In genomic region chr19:30144794-30145193, GRCh38 we compare ENCODE assay signal across 18 cellular contexts.
DNase-seq lines count a peak whose midpoint lies in the region; ATAC-seq and TF ChIP-seq lines count a peak whose summit lies in the region.
"Had no signal": no experiment of that assay in that cellular context is flagged by ENCODE, and none has a peak within 500 bp of the region (broad histone marks: within the 10 kb centered on the region; RNA-seq: fewer than 3 reads in every experiment).

No MANE protein-coding gene starts in this region.

- ATAC-seq in IMR-90 (ENCODE audit: low read depth) (no peak), GM18517 (IDR thresholded peaks at IDR 0.05; ENCODE audit: unreplicated experiment) (no peak), esophagus mucosa (no peak)
- ATAC-seq: GM23338, HepG2 had no signal

- H3K23ac ChIP-seq in IMR-90 (ENCODE audit: low read depth, low read length) (no peak overlapping the region), neuronal stem cell (ENCODE audit: low read depth, low read length, poor library complexity) (no peak overlapping the region)

- H2BK15ac ChIP-seq in IMR-90 (ENCODE audit: low read depth, low read length) (no peak overlapping the region), neuronal stem cell (ENCODE audit: low read length) (no peak overlapping the region)

- H3K9me1 ChIP-seq in IMR-90 (ENCODE audit: insufficient read depth, low read length): no peaks in the 10 kb centered on the region

- in situ Hi-C loops in IMR-90 (cut with MboI; ENCODE audit: low sequenced_read_pairs): no loop called here

- H3K9ac ChIP-seq in IMR-90 (ENCODE audit: low read depth, low read length) (no peak overlapping the region), colonic mucosa (ENCODE audit: low read depth in 2 of 2, low read length in 2 of 2) (peak overlapping the region in 1 of 2 donors; percentile 12), neuronal stem cell (ENCODE audit: low read depth, low read length, poor library complexity) (no peak overlapping the region)
- H3K9ac ChIP-seq: BLaER1 had no signal

- TF ChIP-seq CTCF in IMR-90 (conservative IDR thresholded peaks at IDR 0.05; ENCODE audit: low read depth, low read length) (no peak), colonic mucosa (IDR thresholded peaks at IDR 0.05) (no peak)

- no peak overlapping the region for H3K14ac ChIP-seq in IMR-90 (replicated peaks; ENCODE audit: low read depth, low read length)
- H3K14ac ChIP-seq in neuronal stem cell (ENCODE audit: low read length): no peak overlapping the region

- no peak overlapping the region for H3K4me2 ChIP-seq in IMR-90 (ENCODE audit: low read depth, low read length)
- no peak overlapping the region for H3K4me2 ChIP-seq in neuronal stem cell (ENCODE audit: insufficient read depth, low read length, poor library complexity, severe bottlenecking)
- H3K4me2 ChIP-seq: BLaER1, GM23338 had no signal

- no peaks in the 10 kb centered on the region for H3K27me3 ChIP-seq in IMR-90 (ENCODE audit: control insufficient read depth, insufficient read depth, low read length)
- no peaks in the 10 kb centered on the region for H3K27me3 ChIP-seq in colonic mucosa
- H3K27me3 ChIP-seq in neuronal stem cell (ENCODE audit: control insufficient read depth in 3 of 3, insufficient read depth in 3 of 3, low read depth in 1 of 3, low read length in 3 of 3): no peaks in the 10 kb centered on the region
- H3K27me3 ChIP-seq: BLaER1 had no signal

- H3K4me3 ChIP-seq in IMR-90 (ENCODE audit: insufficient read depth, low read depth, low read length): no peak overlapping the region
- H3K4me3 ChIP-seq in colonic mucosa: no peak overlapping the region
- H3K4me3 ChIP-seq in neuronal stem cell (ENCODE audit: low read length in 2 of 2): no peak overlapping the region
- H3K4me3 ChIP-seq: BLaER1, GM23338 had no signal

- H3K56ac ChIP-seq in IMR-90 (ENCODE audit: extremely low read depth, insufficient read depth, low read length): no peak overlapping the region

- no peaks in the 10 kb centered on the region for H3K36me3 ChIP-seq in IMR-90 (ENCODE audit: control insufficient read depth, insufficient read depth, low read length)
- H3K36me3 ChIP-seq in colonic mucosa: no peaks in the 10 kb centered on the region
- no peaks in the 10 kb centered on the region for H3K36me3 ChIP-seq in neuronal stem cell (replicated peaks in 1 of 2; ENCODE audit: control insufficient read depth in 2 of 2, insufficient read depth in 2 of 2, low read length in 2 of 2)
- H3K36me3 ChIP-seq: BLaER1 had no signal

- intact Hi-C loops in IMR-90 (cut with micrococcal nuclease): no loop called here
- intact Hi-C loops in colonic mucosa (cut with DNase I): no loop called here

- H2BK120ac ChIP-seq in IMR-90 (ENCODE audit: low read depth, low read length): no peak overlapping the region
- H2BK120ac ChIP-seq in neuronal stem cell (ENCODE audit: low read depth, low read length): no peak overlapping the region

- POLR2A ChIA-PET in IMR-90 (lab: Charles Lee; ENCODE audit: unreplicated experiment): no interaction called here

- WGBS in IMR-90 (ENCODE audit: extremely low coverage in 2 of 2, insufficient read length in 1 of 2), 2 experiments: 50% methylated on average over 4 of the region's 19 CpGs; no CpG with 5 or more reads in 1 of the 2 experiments
- WGBS in neuronal stem cell (ENCODE audit: extremely low coverage in 2 of 2, insufficient read length in 2 of 2, insufficient replicate concordance in 1 of 2), 2 donors: no CpG with 5 or more reads among the region's 19 CpGs

- BruUV-seq in IMR-90 (replicated peaks; lab: Mats Ljungman, UMichigan): no TSS peak

- H2BK5ac ChIP-seq in IMR-90 (ENCODE audit: low read depth, low read length, poor library complexity, severe bottlenecking): no peak overlapping the region
- peak overlapping the region; percentile 43 for H2BK5ac ChIP-seq in neuronal stem cell (ENCODE audit: low read length)

- H2AK5ac ChIP-seq in IMR-90 (ENCODE audit: low read depth, low read length) (no peak overlapping the region), neuronal stem cell (ENCODE audit: low read depth, low read length) (peak overlapping the region; percentile 3)

- peak overlapping the region; percentile 63 for H2AK9ac ChIP-seq in IMR-90 (replicated peaks; ENCODE audit: low read depth, low read length, poor library complexity)

- H2BK20ac ChIP-seq in IMR-90 (ENCODE audit: low read depth, low read length): no peak overlapping the region

- H4K5ac ChIP-seq in IMR-90 (ENCODE audit: low read depth, low read length): no peak overlapping the region

- CTCF ChIA-PET in IMR-90 (lab: Yijun Ruan, JAX): no interaction called here

- no peaks in the 10 kb centered on the region for H3K79me1 ChIP-seq in IMR-90 (ENCODE audit: low read depth in 1 of 2, low read length in 2 of 2)
- no peaks in the 10 kb centered on the region for H3K79me1 ChIP-seq in neuronal stem cell (ENCODE audit: low read depth, low read length)

- no peak overlapping the region for H2BK12ac ChIP-seq in neuronal stem cell (ENCODE audit: low read length)

- no peaks in the 10 kb centered on the region for H4K20me1 ChIP-seq in IMR-90 (ENCODE audit: insufficient read depth, low read length)
- H4K20me1 ChIP-seq: BLaER1 had no signal

- DNase-seq in DMS 273 (lab: John Stamatoyannopoulos, UW; ENCODE audit: unreplicated experiment): peak; percentile 54
- no peak for DNase-seq in DMS 273 treated with DMSO at 0.1 percent for 48 hours (lab: John Stamatoyannopoulos, UW)
- DNase-seq in IMR-90: no peak
- peak; percentile 33 for DNase-seq in colonic mucosa
- no peak for DNase-seq in neuronal stem cell (ENCODE audit: low spot score)
- DNase-seq in activated CD4-positive, alpha-beta T cell treated with anti-CD3 and anti-CD28 coated beads, Interleukin-2, amount 50 U/mL, for 1 hour: no peak
- DNase-seq: AML-193; Calu3; CD4-positive, CD25-positive, alpha-beta regulatory T cell; DMS53; GF-D8; H9 had no signal

- H3K4ac ChIP-seq in IMR-90 (ENCODE audit: low read depth, low read length): no peak overlapping the region
- no peak overlapping the region for H3K4ac ChIP-seq in neuronal stem cell (ENCODE audit: low read length)

- TF ChIP-seq POLR2A in IMR-90 (IDR thresholded peaks at IDR 0.05; ENCODE audit: low read depth, low read length): no peak

- no peak overlapping the region for H4K91ac ChIP-seq in IMR-90 (ENCODE audit: insufficient read depth, low read depth, low read length)
- H4K91ac ChIP-seq in neuronal stem cell (ENCODE audit: low read depth, low read length, poor library complexity): no peak overlapping the region

- H2AFZ ChIP-seq in IMR-90 (replicated peaks; ENCODE audit: low read length, poor library complexity) (no peak overlapping the region), neuronal stem cell (ENCODE audit: low read length) (no peak overlapping the region)
- H2AFZ ChIP-seq: GM23338 had no signal

- H4K8ac ChIP-seq in IMR-90 (ENCODE audit: low read depth in 2 of 2, low read length in 2 of 2): no peak overlapping the region
- no peak overlapping the region for H4K8ac ChIP-seq in neuronal stem cell (ENCODE audit: low read depth, low read length)

- TF ChIP-seq RAD21 in IMR-90 (IDR thresholded peaks at IDR 0.05; ENCODE audit: low read length): no peak

- H3K9me3 ChIP-seq in IMR-90 (ENCODE audit: control insufficient read depth, insufficient read depth, low read length) (peaks cover 18% of the 10 kb centered on the region; the same call in 1 of the 2 replicates), colonic mucosa (no peaks in the 10 kb centered on the region), neuronal stem cell (replicated peaks in 1 of 2; ENCODE audit: control insufficient read depth in 2 of 2, insufficient read depth in 1 of 2, low read depth in 1 of 2, low read length in 2 of 2) (no peaks in the 10 kb centered on the region)
- H3K9me3 ChIP-seq: BLaER1 had no signal

- H3K27ac ChIP-seq in IMR-90 (ENCODE audit: insufficient read depth, low read length): no peak overlapping the region
- H3K27ac ChIP-seq in colonic mucosa: no peak overlapping the region
- no peak overlapping the region for H3K27ac ChIP-seq in neuronal stem cell (replicated peaks; ENCODE audit: low read length)
- H3K27ac ChIP-seq: 22Rv1, BLaER1 had no signal

- H3K4me1 ChIP-seq in IMR-90 (ENCODE audit: control insufficient read depth, insufficient read depth, low read length) (no peaks in the 10 kb centered on the region), colonic mucosa (no peaks in the 10 kb centered on the region), neuronal stem cell (ENCODE audit: control insufficient read depth in 2 of 2, insufficient read depth in 1 of 2, low read depth in 1 of 2, low read length in 2 of 2) (peaks cover 0 to 11% of the 10 kb centered on the region in 2 donors)
- H3K4me1 ChIP-seq: BLaER1 had no signal

- no peak overlapping the region for H3K18ac ChIP-seq in IMR-90 (ENCODE audit: low read depth, low read length)
- H3K18ac ChIP-seq in neuronal stem cell (ENCODE audit: low read length): peak overlapping the region; percentile 42

- dilution Hi-C loops in IMR-90 (cut with HindIII; ENCODE audit: low sequenced_read_pairs, unreplicated experiment): no loop called here

TF ChIP-seq in IMR-90, 13 proteins besides CTCF, POLR2A, EP300 and RAD21:
- TF ChIP-seq RFX5 (IDR thresholded peaks at IDR 0.05; ENCODE audit: low read depth, low read length): no peak
- TF ChIP-seq NFE2L2 (IDR thresholded peaks at IDR 0.05; ENCODE audit: low read depth, low read length): no peak
- TF ChIP-seq MAZ (IDR thresholded peaks at IDR 0.05; ENCODE audit: borderline replicate concordance, low read depth, low read length): no peak
- no peak for TF ChIP-seq MXI1 (IDR thresholded peaks at IDR 0.05; ENCODE audit: borderline replicate concordance, low read depth, low read length)
- TF ChIP-seq RCOR1 (IDR thresholded peaks at IDR 0.05; ENCODE audit: insufficient replicate concordance, low read length): no peak
- TF ChIP-seq BHLHE40 (IDR thresholded peaks at IDR 0.05; ENCODE audit: low read depth, low read length): no peak
- TF ChIP-seq SMC3 (IDR thresholded peaks at IDR 0.05; ENCODE audit: low read depth, low read length): no peak
- no peak for TF ChIP-seq MAFK (IDR thresholded peaks at IDR 0.05; ENCODE audit: low read depth, low read length)
- TF ChIP-seq CEBPB (IDR thresholded peaks at IDR 0.05; ENCODE audit: low read depth, low read length): no peak
- TF ChIP-seq, protein P1, sequence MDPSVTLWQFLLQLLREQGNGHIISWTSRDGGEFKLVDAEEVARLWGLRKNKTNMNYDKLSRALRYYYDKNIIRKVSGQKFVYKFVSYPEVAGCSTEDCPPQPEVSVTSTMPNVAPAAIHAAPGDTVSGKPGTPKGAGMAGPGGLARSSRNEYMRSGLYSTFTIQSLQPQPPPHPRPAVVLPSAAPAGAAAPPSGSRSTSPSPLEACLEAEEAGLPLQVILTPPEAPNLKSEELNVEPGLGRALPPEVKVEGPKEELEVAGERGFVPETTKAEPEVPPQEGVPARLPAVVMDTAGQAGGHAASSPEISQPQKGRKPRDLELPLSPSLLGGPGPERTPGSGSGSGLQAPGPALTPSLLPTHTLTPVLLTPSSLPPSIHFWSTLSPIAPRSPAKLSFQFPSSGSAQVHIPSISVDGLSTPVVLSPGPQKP (IDR thresholded peaks at IDR 0.05; ENCODE audit: borderline replicate concordance, low read depth, low read length): no peak

Comparison
In these comparisons a context has a peak if more than half of its experiments do, and no peak if none do; other contexts are left out.
1. DNase-seq: peak in DMS 273 (single experiment) and colonic mucosa (single experiment); none in DMS 273 treated with DMSO at 0.1 percent for 48 hours (single experiment), IMR-90 (single experiment), neuronal stem cell (single experiment) and activated CD4-positive, alpha-beta T cell treated with anti-CD3 and anti-CD28 coated beads, Interleukin-2, amount 50 U/mL, for 1 hour (single experiment).